1 cellular context compared by ENCODE assay signal in genomic region chr9:97981828-97982164, GRCh38.
TF ChIP-seq lines count a peak whose summit lies in the region.

No MANE protein-coding gene starts in this region.

TF ChIP-seq in GM12878, 131 proteins besides CTCF, POLR2A, EP300 and RAD21:
- TF ChIP-seq ZBTB33 (IDR thresholded peaks at IDR 0.05) (no peak), HDAC2 (IDR thresholded peaks at IDR 0.05) (0 out of 2 replicates have a peak, but pooled peaks have one; percentile 21)
TF ChIP-seq in GM12878: peak in this region for 1.
